ENCODE assay signal across 8 cellular contexts in genomic region chr1:212186427-212187207, GRCh38.
DNase-seq lines count a peak whose midpoint lies in the region; ATAC-seq and TF ChIP-seq lines count a peak whose summit lies in the region.

No MANE protein-coding gene starts in this region.

- no peaks in the 10 kb centered on the region for H3K9me3 ChIP-seq in tibial artery
- H3K9me3 ChIP-seq in testis, result no peaks in the 10 kb centered on the region

- H3K27ac Mint-ChIP-seq in activated naive CD8-positive, alpha-beta T cell treated with anti-CD3 and anti-CD28 coated beads, Interleukin-2, amount 50 U/mL, for 24 hours, result no peak overlapping the region

- H3K36me3 ChIP-seq in tibial artery (no peaks in the 10 kb centered on the region), testis (ENCODE audit: low read depth, missing control alignments) (no peaks in the 10 kb centered on the region)

- H3K4me3 ChIP-seq in tibial artery (no peak overlapping the region), testis (no peak overlapping the region)

- H3K27me3 ChIP-seq in tibial artery, result no peaks in the 10 kb centered on the region
- no peaks in the 10 kb centered on the region for H3K27me3 ChIP-seq in testis

- no peaks in the 10 kb centered on the region for H3K27me3 Mint-ChIP-seq in activated naive CD8-positive, alpha-beta T cell treated with anti-CD3 and anti-CD28 coated beads, Interleukin-2, amount 50 U/mL, for 24 hours

- H3K4me3 Mint-ChIP-seq in activated naive CD8-positive, alpha-beta T cell treated with anti-CD3 and anti-CD28 coated beads, Interleukin-2, amount 50 U/mL, for 24 hours, result no peak overlapping the region

- no peaks in the 10 kb centered on the region for H3K36me3 Mint-ChIP-seq in activated naive CD8-positive, alpha-beta T cell treated with anti-CD3 and anti-CD28 coated beads, Interleukin-2, amount 50 U/mL, for 24 hours (ENCODE audit: low read depth)

- TF ChIP-seq POLR2A in testis (IDR thresholded peaks at IDR 0.05), result no peak

- peaks cover 0 to 6% (median 0%) of the 10 kb centered on the region in 4 donors for H3K4me1 ChIP-seq in tibial artery
- H3K4me1 ChIP-seq in testis, result no peaks in the 10 kb centered on the region

- ATAC-seq in GM18498 (IDR thresholded peaks at IDR 0.05; ENCODE audit: unreplicated experiment) (peak; percentile 97), HG03521 (IDR thresholded peaks at IDR 0.05; ENCODE audit: unreplicated experiment) (peak; percentile 96)
- peak; percentile 75 for ATAC-seq in activated naive CD8-positive, alpha-beta T cell treated with anti-CD3 and anti-CD28 coated beads, Interleukin-2, amount 50 U/mL, for 24 hours

- WGBS in testis, 2 donors, result 61 to 67% methylated on average over 8 of the region's 8 CpGs

- intact Hi-C loops in tibial artery (cut with DNase I; ENCODE audit: low total_unique reads), result no loop called here
- intact Hi-C loops in testis (cut with DNase I; ENCODE audit: low total_unique reads), result no loop called here

- TF ChIP-seq CTCF in GM20000 (IDR thresholded peaks at IDR 0.05; ENCODE audit: extremely low read depth, missing control alignments) (no peak), tibial artery (IDR thresholded peaks at IDR 0.05) (no peak), testis (IDR thresholded peaks at IDR 0.05) (no peak)

- no peaks in the 10 kb centered on the region for H3K9me3 Mint-ChIP-seq in activated naive CD8-positive, alpha-beta T cell treated with anti-CD3 and anti-CD28 coated beads, Interleukin-2, amount 50 U/mL, for 24 hours

- H3K27ac ChIP-seq in tibial artery (no peak overlapping the region), testis (no peak overlapping the region)

- peak; percentile 80 for DNase-seq in GM20000 (ENCODE audit: low spot score)
- no peak for DNase-seq in activated naive CD8-positive, alpha-beta T cell treated with anti-CD3 and anti-CD28 coated beads, Interleukin-2, amount 50 U/mL, for 24 hours
- no peak for DNase-seq in GOT3 (lab: John Stamatoyannopoulos, UW)
- DNase-seq in tibial artery, result no peak
- no peak for DNase-seq in ACHN
- DNase-seq in testis, result no peak

- in situ Hi-C loops in ACHN (cut with HindIII; ENCODE audit: low pct_ligation_motif_present, low pct_unique_long_range_greater_than_20kb, low sequenced_read_pairs), result no loop called here

- peaks cover 13% of the 10 kb centered on the region for H3K4me1 Mint-ChIP-seq in activated naive CD8-positive, alpha-beta T cell treated with anti-CD3 and anti-CD28 coated beads, Interleukin-2, amount 50 U/mL, for 24 hours
